1 cellular context compared by ENCODE assay signal in genomic region chr9:27503623-27504022, GRCh38.
TF ChIP-seq lines count a peak whose summit lies in the region.

No MANE protein-coding gene starts in this region.

TF ChIP-seq in GM23338, 12 proteins besides CTCF, POLR2A, EP300 and RAD21 (continued from another document):
- TF ChIP-seq ZNF462 (CRISPR knock-in tag; IDR thresholded peaks at IDR 0.05) (no peak), POLR2AphosphoS5 (IDR thresholded peaks at IDR 0.05; ENCODE audit: low read depth) (no peak), STAT1 (IDR thresholded peaks at IDR 0.05; ENCODE audit: unreplicated experiment) (no peak), ZNF331 (CRISPR knock-in tag; IDR thresholded peaks at IDR 0.05; ENCODE audit: low read depth) (no peak), REST (IDR thresholded peaks at IDR 0.05; ENCODE audit: unreplicated experiment) (no peak)
